ENCODE assay signal across 8 cellular contexts in genomic region chr12:116882742-116883141, GRCh38. TPM values are rescaled to one million over a fixed set of nuclear protein-coding genes. Genes with fewer than 3 reads are reported as not detected.
A peak's percentile ranks its signal among the peaks of the same experiment; 100 is the strongest.
DNase-seq lines count a peak whose midpoint lies in the region; ATAC-seq lines count a peak whose summit lies in the region.

No MANE protein-coding gene starts in this region.

- DNase-seq in D341Med (ENCODE audit: low spot score) (peak; percentile 73), Karpas-422 (peak; percentile 58), astrocyte of the hippocampus (ENCODE audit: low read depth, low spot score) (peak; percentile 44), midbrain (lab: John Stamatoyannopoulos, UW) (peak; percentile 41), NCI-H2029 (lab: John Stamatoyannopoulos, UW) (no peak)

- H3K36me3 ChIP-seq in Karpas-422 (ENCODE audit: insufficient read depth, low read length), result no peaks in the 10 kb centered on the region

- peaks cover 31% of the 10 kb centered on the region for H3K4me1 ChIP-seq in Karpas-422 (ENCODE audit: low read length)

- ATAC-seq in HG03097 (IDR thresholded peaks at IDR 0.05; ENCODE audit: low FRiP score, unreplicated experiment), result no peak
- no peak for ATAC-seq in GM18861 (IDR thresholded peaks at IDR 0.05; ENCODE audit: unreplicated experiment)
- no peak for ATAC-seq in GM21619 (IDR thresholded peaks at IDR 0.05; ENCODE audit: unreplicated experiment)

- no peaks in the 10 kb centered on the region for H3K79me2 ChIP-seq in Karpas-422 (ENCODE audit: low read length)

- no peak overlapping the region for H3K27ac ChIP-seq in Karpas-422 (ENCODE audit: low read length)

- H2AFZ ChIP-seq in Karpas-422 (ENCODE audit: low read length), result no peak overlapping the region

- no peak overlapping the region for H3K9ac ChIP-seq in Karpas-422 (ENCODE audit: low read length)

- no peaks in the 10 kb centered on the region for H4K20me1 ChIP-seq in Karpas-422 (ENCODE audit: insufficient read depth, low read depth, low read length)

- H3K4me3 ChIP-seq in Karpas-422 (ENCODE audit: low read length), result no peak overlapping the region

- H3K27me3 ChIP-seq in Karpas-422 (ENCODE audit: low read length), result peaks cover 2% of the 10 kb centered on the region; the same call in 1 of the 2 replicates

- H3K9me2 ChIP-seq in Karpas-422 (replicated peaks; ENCODE audit: insufficient read depth, low read length), result no peaks in the 10 kb centered on the region

- H3K4me2 ChIP-seq in Karpas-422 (ENCODE audit: low read depth, low read length, poor library complexity, severe bottlenecking), result no peak overlapping the region

- no peaks in the 10 kb centered on the region for H3K9me3 ChIP-seq in Karpas-422 (ENCODE audit: low read length)

RNA-seq across cellular contexts. Expression of gene HRK, which starts 1.5 kb away (rescaled TPM):
- 0.94 and 1.2 TPM in 2 replicates for total RNA-seq in Karpas-422 (2014; rRNA removed; shearing (Covaris generic); ENCODE audit: low replicate concordance)

RNA-seq across cellular contexts. Expression of gene FBXW8, which starts 28.0 kb away (rescaled TPM):
- total RNA-seq in Karpas-422 (2014; rRNA removed; shearing (Covaris generic); ENCODE audit: low replicate concordance), result 34.8 TPM in 2 replicates
